8 cellular contexts compared by ENCODE assay signal in the genomic region with DNA sequence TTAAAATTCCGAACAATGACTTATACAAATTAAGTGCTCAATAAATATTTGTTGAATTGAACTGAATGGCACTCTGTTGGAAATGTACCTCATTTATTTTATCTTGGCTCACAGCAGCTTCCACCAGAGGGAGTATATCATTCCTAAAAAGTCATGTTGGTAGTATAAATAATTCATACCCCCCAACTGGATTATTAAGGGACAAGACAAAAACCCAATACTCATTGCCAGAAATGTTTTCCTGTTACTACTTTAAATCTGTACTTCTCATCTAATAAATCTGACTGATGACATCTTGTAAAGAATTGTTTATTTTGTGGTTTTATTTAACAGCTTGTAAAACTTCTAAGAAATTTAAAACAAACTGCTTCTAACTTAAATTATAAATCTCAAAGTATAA.
A peak's percentile ranks its signal among the peaks of the same experiment; 100 is the strongest.
DNase-seq lines count a peak whose midpoint lies in the region; ATAC-seq and TF ChIP-seq lines count a peak whose summit lies in the region.
"Had no signal": no experiment of that assay in that cellular context is flagged by ENCODE, and none has a peak within 500 bp of the region (broad histone marks: within the 10 kb centered on the region; RNA-seq: fewer than 3 reads in every experiment).

No MANE protein-coding gene starts in this region.

- no peaks in the 10 kb centered on the region for H3K9me3 ChIP-seq in endodermal cell (ENCODE audit: control insufficient read depth, low read length)

- WGBS in endodermal cell (ENCODE audit: insufficient coverage in 1 of 2, insufficient read length in 1 of 2), 2 experiments = 89% methylated on average over 1 of the region's 1 CpG; no CpG with 5 or more reads in 1 of the 2 experiments

- H3K4me1 ChIP-seq in endodermal cell (ENCODE audit: control insufficient read depth, insufficient read depth, low read length) = peaks cover 16% of the 10 kb centered on the region

- no peak overlapping the region for H3K4me3 ChIP-seq in endodermal cell (ENCODE audit: low read length)

- H3K36me3 Mint-ChIP-seq in endodermal cell (ENCODE audit: low read depth) = peaks cover 45% of the 10 kb centered on the region
- peaks cover 13% of the 10 kb centered on the region for H3K36me3 Mint-ChIP-seq in neural crest cell (ENCODE audit: low read depth)
- peaks cover 3% of the 10 kb centered on the region for H3K36me3 Mint-ChIP-seq in mesothelial cell of epicardium

- no peak overlapping the region for H3K27ac ChIP-seq in endodermal cell (ENCODE audit: low read depth, low read length)

- DNase-seq in EH (ENCODE audit: low read depth) (peak; percentile 53), NAMALWA (ENCODE audit: low spot score) (peak; percentile 3), endodermal cell (no peak), neural crest cell (ENCODE audit: low read depth, low spot score) (no peak), anterior cingulate cortex (lab: John Stamatoyannopoulos, UW) (no peak), mesothelial cell of epicardium (ENCODE audit: low spot score in 2 of 2, unreplicated experiment in 2 of 2) (no peak)
- DNase-seq: NCI-H2081 treated with DMSO at 0.1 percent for 48 hours had no signal

- no peaks in the 10 kb centered on the region for H3K27me3 ChIP-seq in endodermal cell (ENCODE audit: control insufficient read depth, insufficient read depth, low read length, poor library complexity, severe bottlenecking)

- ATAC-seq in HG02870 (IDR thresholded peaks at IDR 0.05; ENCODE audit: unreplicated experiment) = no peak

- H3K9ac ChIP-seq in endodermal cell (ENCODE audit: extremely low read depth, low read length, poor library complexity, severe bottlenecking) = no peak overlapping the region

- TF ChIP-seq CTCF in endodermal cell (conservative IDR thresholded peaks at IDR 0.05) (peak; percentile 74), neural crest cell (conservative IDR thresholded peaks at IDR 0.05) (peak; percentile 60), mesothelial cell of epicardium (IDR thresholded peaks at IDR 0.05; ENCODE audit: unreplicated experiment) (no peak)

- H3K4me3 Mint-ChIP-seq in endodermal cell = no peak overlapping the region
- H3K4me3 Mint-ChIP-seq in neural crest cell = no peak overlapping the region
- no peak overlapping the region for H3K4me3 Mint-ChIP-seq in mesothelial cell of epicardium

- H3K36me3 ChIP-seq in endodermal cell (ENCODE audit: control insufficient read depth, insufficient read depth, low read length) = peaks cover 59% of the 10 kb centered on the region

- H3K27ac Mint-ChIP-seq in endodermal cell (no peak overlapping the region), neural crest cell (ENCODE audit: unreplicated experiment) (no peak overlapping the region), mesothelial cell of epicardium (no peak overlapping the region)

- H3K4me1 Mint-ChIP-seq in endodermal cell (peaks cover 59% of the 10 kb centered on the region), neural crest cell (peaks cover 41% of the 10 kb centered on the region), mesothelial cell of epicardium (peaks cover 17% of the 10 kb centered on the region)

- H3K9me3 Mint-ChIP-seq in endodermal cell = no peaks in the 10 kb centered on the region
- H3K9me3 Mint-ChIP-seq in neural crest cell = peaks cover under 1% of the 10 kb centered on the region
- H3K9me3 Mint-ChIP-seq in mesothelial cell of epicardium = peaks cover 7% of the 10 kb centered on the region

- H3K27me3 Mint-ChIP-seq in endodermal cell (ENCODE audit: insufficient read depth) = no peaks in the 10 kb centered on the region
- H3K27me3 Mint-ChIP-seq in neural crest cell (ENCODE audit: low read depth) = no peaks in the 10 kb centered on the region
- no peaks in the 10 kb centered on the region for H3K27me3 Mint-ChIP-seq in mesothelial cell of epicardium (ENCODE audit: low read depth)

Comparison
In these comparisons a context has a peak if more than half of its experiments do, and no peak if none do; other contexts are left out.
1. DNase-seq: peak in EH (single experiment) and NAMALWA (single experiment); none in endodermal cell (single experiment), neural crest cell (single experiment), anterior cingulate cortex (0 of 58) and mesothelial cell of epicardium (0 of 2).